In genomic region chr5:153490124-153491085, GRCh38 we compare ENCODE assay signal across 12 cellular contexts. TPM values are rescaled to one million over a fixed set of nuclear protein-coding genes. Genes with fewer than 3 reads are reported as not detected.
DNase-seq lines count a peak whose midpoint lies in the region; ATAC-seq and TF ChIP-seq lines count a peak whose summit lies in the region.
"Had no signal": no experiment of that assay in that cellular context is flagged by ENCODE, and none has a peak within 500 bp of the region (broad histone marks: within the 10 kb centered on the region; RNA-seq: fewer than 3 reads in every experiment).

Gene GRIA1 (plus strand): TSS chr5:153490670.

- peak; percentile 62 for TF ChIP-seq EP300 in neural cell (conservative IDR thresholded peaks at IDR 0.05; ENCODE audit: poor library complexity, severe bottlenecking)

- DNase-seq in AG20443 (ENCODE audit: low spot score) (peak; percentile 27), NCI-H1092 treated with DMSO at 0.1 percent for 48 hours (lab: John Stamatoyannopoulos, UW) (peak; percentile 74), endodermal cell (peak; percentile 82), body of pancreas (no peak), NCI-H526 (lab: John Stamatoyannopoulos, UW) (no peak), C1 segment of cervical spinal cord (lab: John Stamatoyannopoulos, UW) (no peak)
- DNase-seq: activated T-cell treated with anti-CD3 and anti-CD28 coated beads, Interleukin-2, amount 50 U/mL, for 4 hours; NCI-H187; ovary had no signal

- peaks cover 48% of the 10 kb centered on the region for H3K27me3 Mint-ChIP-seq in endodermal cell (ENCODE audit: insufficient read depth)

- ATAC-seq in GM19452 (IDR thresholded peaks at IDR 0.05; ENCODE audit: unreplicated experiment) (no peak), body of pancreas (no peak)
- ATAC-seq: activated T-cell treated with anti-CD3 and anti-CD28 coated beads, Interleukin-2, amount 50 U/mL, for 4 hours had no signal

- TF ChIP-seq CTCF in endodermal cell (conservative IDR thresholded peaks at IDR 0.05): no peak
- peak; percentile 77 for TF ChIP-seq CTCF in neural cell (IDR thresholded peaks at IDR 0.05; ENCODE audit: poor library complexity, severe bottlenecking)
- no peak for TF ChIP-seq CTCF in body of pancreas (IDR thresholded peaks at IDR 0.05)

- intact Hi-C loops in body of pancreas (cut with DNase I): loop anchor here (10.0 kb wide), 1 partner anchor 464 kb away; no protein-coding TSS in a partner anchor

- TF ChIP-seq RAD21 in neural cell (conservative IDR thresholded peaks at IDR 0.05): peak; percentile 76

- H3K9me3 Mint-ChIP-seq in endodermal cell: no peaks in the 10 kb centered on the region
- H3K9me3 Mint-ChIP-seq: activated T-cell treated with anti-CD3 and anti-CD28 coated beads, Interleukin-2, amount 50 U/mL, for 4 hours had no signal

- H3K9me3 ChIP-seq in endodermal cell (ENCODE audit: control insufficient read depth, low read length): no peaks in the 10 kb centered on the region
- H3K9me3 ChIP-seq in neural cell (ENCODE audit: low read length): no peaks in the 10 kb centered on the region
- no peaks in the 10 kb centered on the region for H3K9me3 ChIP-seq in body of pancreas
- H3K9me3 ChIP-seq: ovary had no signal

- H3K36me3 ChIP-seq in endodermal cell (ENCODE audit: control insufficient read depth, insufficient read depth, low read length): no peaks in the 10 kb centered on the region
- no peaks in the 10 kb centered on the region for H3K36me3 ChIP-seq in neural cell (ENCODE audit: insufficient read depth, low read length)
- H3K36me3 ChIP-seq in body of pancreas (replicated peaks in 1 of 2; ENCODE audit: insufficient read depth in 1 of 2, low read depth in 2 of 2): no peaks in the 10 kb centered on the region
- H3K36me3 ChIP-seq: ovary had no signal

- H3K4me3 Mint-ChIP-seq in endodermal cell: peak within 1 kb of the TSS; percentile 43
- H3K4me3 Mint-ChIP-seq: activated T-cell treated with anti-CD3 and anti-CD28 coated beads, Interleukin-2, amount 50 U/mL, for 4 hours had no signal

- WGBS in endodermal cell (ENCODE audit: insufficient coverage in 1 of 2, insufficient read length in 1 of 2), 2 experiments: 12 to 28% methylated on average over 10 to 19 of the region's 21 CpGs
- WGBS in body of pancreas, 2 donors: 7 to 9% methylated on average over 21 of the region's 21 CpGs

- peaks cover 33% of the 10 kb centered on the region for H3K27me3 ChIP-seq in endodermal cell (ENCODE audit: control insufficient read depth, insufficient read depth, low read length, poor library complexity, severe bottlenecking)
- H3K27me3 ChIP-seq in neural cell (ENCODE audit: insufficient read depth, low read depth, low read length): no peaks in the 10 kb centered on the region
- no peaks in the 10 kb centered on the region for H3K27me3 ChIP-seq in body of pancreas
- H3K27me3 ChIP-seq: ovary had no signal

- H3F3A ChIP-seq in neural cell (ENCODE audit: insufficient read depth, low read length, poor library complexity, severe bottlenecking): no peaks in the 10 kb centered on the region

- H3K79me2 ChIP-seq in neural cell (replicated peaks; ENCODE audit: insufficient read depth, low read length): peaks cover 41% of the 10 kb centered on the region

- H3K4me1 ChIP-seq in endodermal cell (ENCODE audit: control insufficient read depth, insufficient read depth, low read length) (no peaks in the 10 kb centered on the region), body of pancreas (no peaks in the 10 kb centered on the region)

- no peak within 1 kb of the TSS for H3K9ac ChIP-seq in endodermal cell (ENCODE audit: extremely low read depth, low read length, poor library complexity, severe bottlenecking)
- H3K9ac ChIP-seq in neural cell (ENCODE audit: low read length): peak within 1 kb of the TSS; percentile 80

- peaks cover 20% of the 10 kb centered on the region for H3K4me1 Mint-ChIP-seq in endodermal cell

- H3K27ac ChIP-seq in endodermal cell (ENCODE audit: low read depth, low read length) (no peak within 1 kb of the TSS), neural cell (ENCODE audit: low read length) (peak within 1 kb of the TSS; percentile 84), body of pancreas (no peak within 1 kb of the TSS)
- H3K27ac ChIP-seq: epithelial cell of prostate, ovary had no signal

- no peaks in the 10 kb centered on the region for H3K9me2 ChIP-seq in neural cell (ENCODE audit: insufficient read depth, low read length)

- H2AFZ ChIP-seq in neural cell (ENCODE audit: low read depth, low read length): peak within 1 kb of the TSS; percentile 52

- peak within 1 kb of the TSS; percentile 70 for H3K4me3 ChIP-seq in endodermal cell (ENCODE audit: low read length)
- H3K4me3 ChIP-seq in neural cell (ENCODE audit: low read length): peak within 1 kb of the TSS; percentile 80
- no peak within 1 kb of the TSS for H3K4me3 ChIP-seq in body of pancreas
- H3K4me3 ChIP-seq: ovary had no signal

- peak within 1 kb of the TSS; percentile 65 for H3K4me2 ChIP-seq in neural cell (ENCODE audit: low read length)

- TF ChIP-seq POLR2A in body of pancreas (IDR thresholded peaks at IDR 0.05): no peak

- no peak within 1 kb of the TSS for H3K27ac Mint-ChIP-seq in endodermal cell

- no peaks in the 10 kb centered on the region for H4K20me1 ChIP-seq in neural cell (ENCODE audit: insufficient read depth)

- H3K36me3 Mint-ChIP-seq in endodermal cell (ENCODE audit: low read depth): no peaks in the 10 kb centered on the region

TF ChIP-seq in neural cell, 6 proteins besides CTCF, POLR2A, EP300 and RAD21:
- peak; percentile 0 for TF ChIP-seq TAF1 (IDR thresholded peaks at IDR 0.05; ENCODE audit: low read depth)
- TF ChIP-seq MXI1 (conservative IDR thresholded peaks at IDR 0.05; ENCODE audit: poor library complexity, severe bottlenecking): peak; percentile 56
- TF ChIP-seq EZH2 (IDR thresholded peaks at IDR 0.05; ENCODE audit: borderline replicate concordance, insufficient read depth, low read length, poor library complexity, severe bottlenecking): no peak
- peak; percentile 73 for TF ChIP-seq SMC3 (conservative IDR thresholded peaks at IDR 0.05; ENCODE audit: poor library complexity)
- TF ChIP-seq POLR2AphosphoS5 (IDR thresholded peaks at IDR 0.05): peak; percentile 73
- TF ChIP-seq REST (IDR thresholded peaks at IDR 0.05; ENCODE audit: borderline replicate concordance): no peak

RNA-seq across cellular contexts. Expression of gene GRIA1, which starts in this region (rescaled TPM):
- total RNA-seq in endodermal cell (1 to 10 TPM in 1 of 2 donors, not detected in 1; 1.2 TPM), body of pancreas (1 to 10 TPM in 1 of 2 donors, under 1 TPM in 1; 0.26 to 2.6 TPM)
- polyA plus RNA-seq in endodermal cell (2013, experiment 1 of 2): 6.4 TPM
- polyA plus RNA-seq in endodermal cell (2013, experiment 2 of 2): 7.5 TPM
- polyA plus RNA-seq in neural cell: 59.6 and 68.9 TPM in 2 replicates
- 179 and 226 TPM in 2 replicates for polyA minus RNA-seq in neural cell
- total RNA-seq: activated T-cell treated with anti-CD3 and anti-CD28 coated beads, Interleukin-2, amount 50 U/mL, for 4 hours had no signal

Comparison
In these comparisons a context has a peak if more than half of its experiments do, and no peak if none do; other contexts are left out.
1. DNase-seq: peak in AG20443 (single experiment), NCI-H1092 treated with DMSO at 0.1 percent for 48 hours (single experiment) and endodermal cell (single experiment); none in body of pancreas (0 of 4), NCI-H526 (0 of 2) and C1 segment of cervical spinal cord (0 of 14).
2. H3K4me3 ChIP-seq: peak in endodermal cell (single experiment) and neural cell (single experiment); none in body of pancreas (0 of 2).